Comparison of ENCODE assay signal across 12 cellular contexts in genomic region chr20:41167481-41168253, GRCh38. TPM values are rescaled to one million over a fixed set of nuclear protein-coding genes. Genes with fewer than 3 reads are reported as not detected.
DNase-seq lines count a peak whose midpoint lies in the region; ATAC-seq, FAIRE-seq and TF ChIP-seq lines count a peak whose summit lies in the region.
"Had no signal": no experiment of that assay in that cellular context is flagged by ENCODE, and none has a peak within 500 bp of the region (broad histone marks: within the 10 kb centered on the region; RNA-seq: fewer than 3 reads in every experiment).

No MANE protein-coding gene starts in this region.

- no peaks in the 10 kb centered on the region for H4K20me1 ChIP-seq in mammary epithelial cell (ENCODE audit: insufficient read depth, low read length)
- H4K20me1 ChIP-seq in GM12878 (ENCODE audit: control insufficient read depth, insufficient read depth): peaks cover 3% of the 10 kb centered on the region; the same call in 1 of the 2 replicates

- CTCF ChIA-PET in MCF 10A (lab: Yijun Ruan, JAX) (interaction anchor here (0.5 to 16.9 kb wide), 7 partner anchors 21 to 244 kb away, joined by 4 to 314 read pairs (median 7); partner anchors contain the start of gene LPIN3), mammary epithelial cell (lab: Charles Lee; ENCODE audit: low non-redundant PET) (no interaction called here), GM12878 (lab: Yijun Ruan, JAX) (interaction anchor here (1.4 to 1.5 kb wide), 2 partner anchors 26 to 32 kb away, joined by 3 to 8 read pairs; no protein-coding TSS in a partner anchor)

- H3K4me3 Mint-ChIP-seq in MCF 10A (ENCODE audit: unreplicated experiment): no peak overlapping the region
- H3K4me3 Mint-ChIP-seq: HFFc6 had no signal

- TF ChIP-seq EP300 in GM12878 (IDR thresholded peaks at IDR 0.05; ENCODE audit: borderline replicate concordance in 1 of 2, control insufficient read depth in 1 of 2, low read depth in 2 of 2, low read length in 2 of 2): no peak

- peaks cover 15% of the 10 kb centered on the region for H3K4me1 Mint-ChIP-seq in MCF 10A (ENCODE audit: insufficient read depth, unreplicated experiment)

- H3K4me2 ChIP-seq in mammary epithelial cell (ENCODE audit: insufficient read depth, low read depth, low read length) (no peak overlapping the region), GM12878 (ENCODE audit: control insufficient read depth, insufficient read depth) (no peak overlapping the region)

- in situ Hi-C loops in mammary epithelial cell (cut with MboI; ENCODE audit: low sequenced_read_pairs in 2 of 2) (no loop called here), GM12878 (cut with MboI) (no loop called here)

- dilution Hi-C loops in mammary epithelial cell (cut with HindIII; ENCODE audit: low sequenced_read_pairs): no loop called here

- no peak; the same call in 1 of the 2 replicates for TF ChIP-seq POLR2A in GM12878 (IDR thresholded peaks at IDR 0.05; ENCODE audit: low read depth, low read length)

- H3K27ac Mint-ChIP-seq in MCF 10A (ENCODE audit: low read depth, unreplicated experiment): peak overlapping the region; percentile 6

- H3K4me1 ChIP-seq in mammary epithelial cell (ENCODE audit: insufficient read depth, low read length) (peaks cover 26% of the 10 kb centered on the region), GM12878 (ENCODE audit: control insufficient read depth, insufficient read depth, low read length) (peaks cover 15% of the 10 kb centered on the region), stomach smooth muscle (ENCODE audit: control insufficient read depth, insufficient read depth, low read length) (peaks cover 3% of the 10 kb centered on the region)

- no peak for TF ChIP-seq CTCF in MCF 10A (IDR thresholded peaks at IDR 0.05; ENCODE audit: unreplicated experiment)
- TF ChIP-seq CTCF in mammary epithelial cell (conservative IDR thresholded peaks at IDR 0.05 in 1 of 2, IDR thresholded peaks at IDR 0.05 in 1 of 2; ENCODE audit: extremely low read depth in 1 of 2, insufficient read depth in 1 of 2, low read depth in 1 of 2, low read length in 2 of 2): no peak
- no peak for TF ChIP-seq CTCF in GM12878 (IDR thresholded peaks at IDR 0.05 in 2 of 3, conservative IDR thresholded peaks at IDR 0.05 in 1 of 3; ENCODE audit: control insufficient read depth in 2 of 3, extremely low read depth in 1 of 3, insufficient read depth in 1 of 3, low read depth in 3 of 3, low read length in 3 of 3)
- TF ChIP-seq CTCF in coronary artery (IDR thresholded peaks at IDR 0.05): no peak

- H3K9me3 ChIP-seq in mammary epithelial cell (replicated peaks; ENCODE audit: insufficient read depth, low read length): no peaks in the 10 kb centered on the region
- H3K9me3 ChIP-seq in GM12878 (replicated peaks; ENCODE audit: control insufficient read depth, insufficient read depth, low read length): no peaks in the 10 kb centered on the region
- no peaks in the 10 kb centered on the region for H3K9me3 ChIP-seq in stomach smooth muscle (ENCODE audit: control insufficient read depth in 2 of 2, low read length in 2 of 2)
- H3K9me3 ChIP-seq: testis had no signal

- H3K79me2 ChIP-seq in mammary epithelial cell (ENCODE audit: insufficient read depth, low read length): no peaks in the 10 kb centered on the region
- H3K79me2 ChIP-seq in GM12878 (ENCODE audit: control insufficient read depth, insufficient read depth, low read length): no peaks in the 10 kb centered on the region

- peak; percentile 95 for FAIRE-seq in GM12878 (lab: Jason Lieb, UNC)

- SMC1A ChIA-PET in GM12878 (lab: Charles Lee; ENCODE audit: uncharacterized antibody, unreplicated experiment): interaction anchor here (0.6 to 1.6 kb wide), 5 partner anchors 29 to 173 kb away, joined by 3 to 4 read pairs (median 3); partner anchors contain the start of gene LPIN3

- peaks cover 40% of the 10 kb centered on the region for H3K36me3 ChIP-seq in mammary epithelial cell (ENCODE audit: insufficient read depth, low read length)
- H3K36me3 ChIP-seq in GM12878 (ENCODE audit: control insufficient read depth in 2 of 2, insufficient read depth in 2 of 2, low read length in 1 of 2): peaks cover 40 to 73% of the 10 kb centered on the region in 2 experiments
- H3K36me3 ChIP-seq in stomach smooth muscle (ENCODE audit: control insufficient read depth in 2 of 2, insufficient read depth in 2 of 2, low read length in 2 of 2): peaks cover 65 to 91% of the 10 kb centered on the region in 2 donors

- ATAC-seq in HG03460 (IDR thresholded peaks at IDR 0.05; ENCODE audit: unreplicated experiment) (peak; percentile 60), GM12878 (peak; percentile 54)

- H2AFZ ChIP-seq in mammary epithelial cell (ENCODE audit: low read depth, low read length): no peak overlapping the region
- H2AFZ ChIP-seq in GM12878 (ENCODE audit: control insufficient read depth, low read depth, low read length): no peak overlapping the region

- no peak overlapping the region for H3K9ac ChIP-seq in mammary epithelial cell (ENCODE audit: insufficient read depth, low read length)
- no peak overlapping the region for H3K9ac ChIP-seq in GM12878 (ENCODE audit: control insufficient read depth, insufficient read depth, low read length)
- H3K9ac ChIP-seq in stomach smooth muscle (ENCODE audit: low read length in 2 of 2): no peak overlapping the region

- H3K27ac ChIP-seq in mammary epithelial cell (ENCODE audit: insufficient read depth, low read depth, low read length) (no peak overlapping the region), GM12878 (ENCODE audit: control insufficient read depth, insufficient read depth) (no peak overlapping the region), stomach smooth muscle (ENCODE audit: low read length) (peak overlapping the region; percentile 6), coronary artery (no peak overlapping the region)

- no peaks in the 10 kb centered on the region for H3K9me3 Mint-ChIP-seq in MCF 10A (ENCODE audit: unreplicated experiment)
- H3K9me3 Mint-ChIP-seq: HFFc6 had no signal

- RAD21 ChIA-PET in GM12878 (lab: Charles Lee; ENCODE audit: unreplicated experiment): interaction anchor here (0.9 to 2.6 kb wide), 4 partner anchors 9 to 52 kb away, joined by 3 to 6 read pairs (median 4); no protein-coding TSS in a partner anchor

- BruUV-seq in MCF 10A (replicated peaks; lab: Mats Ljungman, UMichigan): no TSS peak
- BruUV-seq in mammary epithelial cell (replicated peaks; lab: Mats Ljungman, UMichigan): no TSS peak
- no TSS peak for BruUV-seq in GM12878 (replicated peaks; lab: Mats Ljungman, UMichigan)

- no peaks in the 10 kb centered on the region for H3K27me3 Mint-ChIP-seq in MCF 10A (ENCODE audit: insufficient read depth, unreplicated experiment)

- DNase-seq in MCF 10A (ENCODE audit: unreplicated experiment) (no peak), mammary epithelial cell (no peak), GM12878 (ENCODE audit: low read depth, low spot score) (no peak), NCI-H2171 treated with DMSO at 0.1 percent for 48 hours (lab: John Stamatoyannopoulos, UW) (no peak), HuH-7 (ENCODE audit: low spot score) (no peak), coronary artery (ENCODE audit: low spot score) (no peak)
- DNase-seq: HFFc6; NCI-H226; stimulated activated CD4-positive, alpha-beta T cell treated with anti-CD3 and anti-CD28 coated beads, Interleukin-12 subunit alpha, Interleukin-12 subunit beta, amount 100 ng/mL, for 4 hours; testis had no signal

- 89% methylated on average over 10 of the region's 11 CpGs for WGBS in mammary epithelial cell (ENCODE audit: low coverage, missing lambda C conversion rate)
- WGBS in GM12878 (ENCODE audit: insufficient coverage, insufficient replicate concordance, low lambda C conversion rate, missing lambda C conversion rate): 45% methylated on average over 11 of the region's 11 CpGs

- POLR2A ChIA-PET in MCF 10A (lab: Yijun Ruan, JAX) (interaction anchor here (1.2 to 2.9 kb wide), 2 partner anchors 10 to 29 kb away, joined by 3 to 14 read pairs; partner anchors contain the start of gene PLCG1), GM12878 (lab: Charles Lee) (interaction anchor here (1.1 kb wide), 1 partner anchor 67 kb away, joined by 3 read pairs; no protein-coding TSS in a partner anchor)

- peaks cover 48% of the 10 kb centered on the region for H3K36me3 Mint-ChIP-seq in MCF 10A (ENCODE audit: insufficient read depth, unreplicated experiment)

- H3K27me3 ChIP-seq in mammary epithelial cell (ENCODE audit: insufficient read depth, low read length) (no peaks in the 10 kb centered on the region), GM12878 (replicated peaks in 1 of 2; ENCODE audit: control insufficient read depth in 2 of 2, insufficient read depth in 2 of 2, low read length in 1 of 2) (no peaks in the 10 kb centered on the region), stomach smooth muscle (ENCODE audit: control insufficient read depth in 1 of 2, insufficient read depth in 2 of 2, low read length in 2 of 2) (no peaks in the 10 kb centered on the region)
- H3K27me3 ChIP-seq: testis had no signal

- intact Hi-C loops in MCF 10A (cut with micrococcal nuclease) (no loop called here), mammary epithelial cell (cut with micrococcal nuclease) (no loop called here), GM12878 (cut with micrococcal nuclease; ENCODE audit: unreplicated experiment) (no loop called here)

- no peak for TF ChIP-seq RAD21 in GM12878 (IDR thresholded peaks at IDR 0.05; ENCODE audit: insufficient read depth, low read depth, low read length)

- no peak overlapping the region for H3K4me3 ChIP-seq in mammary epithelial cell (replicated peaks in 1 of 3; ENCODE audit: insufficient read depth in 1 of 3, low read depth in 2 of 3, low read length in 3 of 3)
- H3K4me3 ChIP-seq in GM12878: no peak overlapping the region
- no peak overlapping the region for H3K4me3 ChIP-seq in stomach smooth muscle (ENCODE audit: low read length in 2 of 2)
- H3K4me3 ChIP-seq in coronary artery: no peak overlapping the region
- H3K4me3 ChIP-seq: testis had no signal

RNA-seq across cellular contexts. Expression of gene PLCG1, which starts 30.3 kb away (rescaled TPM):
- total RNA-seq in MCF 10A (2022) (33.2 and 48.1 TPM in 2 replicates), mammary epithelial cell (10 to 100 TPM; 74.3 to 75.8 TPM), GM12878 (2014; rRNA removed) (48.4 and 55.4 TPM in 2 replicates), GM12878 (2014; rRNA removed; fragmentation: Illumina TruSeq; extraction: Trizol) (39.3 and 39.5 TPM in 2 replicates), GM12878 (2021) (78.6 and 85.4 TPM in 2 replicates)
- polyA plus RNA-seq in mammary epithelial cell (34.9 TPM), GM12878 (2011; rRNA removed) (61.7 and 114 TPM in 2 replicates), GM12878 (2014; fragmentation: Illumina TruSeq; extraction: Trizol) (29.2 and 51.0 TPM in 2 replicates), GM12878 (2014; fragmentation: Nextera tagmentation; extraction: Ambion mirVana) (1 to 10 TPM; 2.6 to 3.0 TPM), GM12878 (2014; rRNA removed) (70.4 and 85.0 TPM in 2 replicates), GM12878 (2016; fragmentation: Nextera tagmentation; extraction: Ambion mirVana) (10 to 100 TPM; 12.8 to 13.0 TPM)
- 170 TPM for polyA minus RNA-seq in mammary epithelial cell
- 292 and 309 TPM in 2 replicates for total RNA-seq in GM12878 (2013; cell fraction: nucleolus; rRNA removed)
- 53.5 TPM for polyA plus RNA-seq in GM12878 (2011; ENCODE audit: low read depth)
- polyA plus RNA-seq in GM12878 (2011; cell fraction: cytosol; rRNA removed): 117 and 135 TPM in 2 replicates
- polyA plus RNA-seq in GM12878 (2011; cell fraction: nucleus; rRNA removed): 795 and 878 TPM in 2 replicates
- 67.5 and 102 TPM in 2 replicates for polyA plus RNA-seq in GM12878 (2012)
- polyA minus RNA-seq in GM12878 (2011; rRNA and poly(A)+ RNA removed): 123 and 185 TPM in 2 replicates
- polyA minus RNA-seq in GM12878 (2011; cell fraction: cytosol; rRNA and poly(A)+ RNA removed): 60.8 and 65.4 TPM in 2 replicates
- polyA minus RNA-seq in GM12878 (2011; cell fraction: nucleus; rRNA and poly(A)+ RNA removed): 200 and 222 TPM in 2 replicates
